Comparison of ENCODE assay signal across 23 cellular contexts in genomic region chr16:13429411-13429810, GRCh38.
"Had no signal": no experiment of that assay in that cellular context is flagged by ENCODE, and none has a peak within 500 bp of the region (broad histone marks: within the 10 kb centered on the region; RNA-seq: fewer than 3 reads in every experiment).

No MANE protein-coding gene starts in this region.

- H3K9me3 Mint-ChIP-seq: activated CD8-positive, alpha-beta T cell treated with anti-CD3 and anti-CD28 coated beads for 36 hours; activated naive CD4-positive, alpha-beta T cell treated with anti-CD3 and anti-CD28 coated beads, Interleukin-2, amount 50 U/mL, for 24 hours; stimulated activated naive B cell treated with anti-CD40 and anti-IgM and Interleukin-4, amounts not matched to agents 10 μg/mL and 1 μg/mL and 100 μg/mL, for 72 hours had no signal

- H3K27me3 ChIP-seq: foreskin keratinocyte, right lobe of liver, transverse colon had no signal

- H3K36me3 Mint-ChIP-seq: activated CD8-positive, alpha-beta memory T cell treated with anti-CD3 and anti-CD28 coated beads, Interleukin-2, amount 10 ng/mL, durations not matched to agents 7 days and 5 days; activated naive CD4-positive, alpha-beta T cell treated with anti-CD3 and anti-CD28 coated beads, Interleukin-2, amount 50 U/mL, for 24 hours; naive thymus-derived CD4-positive, alpha-beta T cell; stimulated activated naive B cell treated with anti-CD40 and anti-IgM and Interleukin-4, amounts not matched to agents 10 μg/mL and 1 μg/mL and 100 μg/mL, for 72 hours had no signal

- FAIRE-seq: colon, islet of Langerhans, urothelium cell line had no signal

- H3K27ac ChIP-seq: foreskin keratinocyte, right lobe of liver, transverse colon, VCaP had no signal

- H3K4me3 Mint-ChIP-seq: activated CD4-positive, alpha-beta T cell treated with anti-CD3 and anti-CD28 coated beads, Interleukin-2, amount 10 ng/mL, durations not matched to agents 7 days and 5 days; activated CD8-positive, alpha-beta memory T cell treated with anti-CD3 and anti-CD28 coated beads, Interleukin-2, amount 10 ng/mL, durations not matched to agents 7 days and 5 days; activated CD8-positive, alpha-beta T cell treated with anti-CD3 and anti-CD28 coated beads for 36 hours; activated naive CD4-positive, alpha-beta T cell treated with anti-CD3 and anti-CD28 coated beads, Interleukin-2, amount 50 U/mL, for 24 hours; central memory CD8-positive, alpha-beta T cell; naive thymus-derived CD4-positive, alpha-beta T cell; neural crest cell; stimulated activated naive B cell treated with anti-CD40 and anti-IgM and Interleukin-4, amounts not matched to agents 10 μg/mL and 1 μg/mL and 100 μg/mL, for 72 hours had no signal

- H3K4me1 ChIP-seq: foreskin keratinocyte, right lobe of liver, transverse colon had no signal

- H3K4me3 ChIP-seq: right lobe of liver, smooth muscle cell, transverse colon had no signal

- DNase-seq: activated CD4-positive, alpha-beta T cell treated with anti-CD3 and anti-CD28 coated beads, Interleukin-2, amount 10 ng/mL, durations not matched to agents 7 days and 5 days; activated CD8-positive, alpha-beta memory T cell treated with anti-CD3 and anti-CD28 coated beads, Interleukin-2, amount 10 ng/mL, durations not matched to agents 7 days and 5 days; activated CD8-positive, alpha-beta T cell treated with anti-CD3 and anti-CD28 coated beads for 36 hours; activated gamma-delta T cell treated with Interleukin-2 at 50 U/mL for 16 hours; anterior cingulate cortex; effector memory CD4-positive, alpha-beta T cell; left cardiac atrium; naive thymus-derived CD4-positive, alpha-beta T cell; posterior cingulate gyrus; right lobe of liver; stimulated activated CD4-positive, alpha-beta T cell treated with anti-CD3 and anti-CD28 coated beads, Interleukin-15, amount 100 ng/mL, for 24 hours; stimulated activated CD8-positive, alpha-beta memory T cell treated with anti-CD3 and anti-CD28 coated beads, Interleukin-4, amount 100 ng/mL, for 48 hours; stimulated activated naive B cell treated with anti-CD40 and anti-IgM and Interleukin-4, amounts not matched to agents 10 μg/mL and 1 μg/mL and 100 μg/mL, for 72 hours; transverse colon had no signal

- H3K4me2 ChIP-seq: smooth muscle cell had no signal

- H3K36me3 ChIP-seq: right lobe of liver, transverse colon had no signal

- H3K27me3 Mint-ChIP-seq: activated CD4-positive, alpha-beta T cell treated with anti-CD3 and anti-CD28 coated beads, Interleukin-2, amount 10 ng/mL, durations not matched to agents 7 days and 5 days; activated CD8-positive, alpha-beta memory T cell treated with anti-CD3 and anti-CD28 coated beads, Interleukin-2, amount 10 ng/mL, durations not matched to agents 7 days and 5 days; activated CD8-positive, alpha-beta T cell treated with anti-CD3 and anti-CD28 coated beads for 36 hours; activated naive CD4-positive, alpha-beta T cell treated with anti-CD3 and anti-CD28 coated beads, Interleukin-2, amount 50 U/mL, for 24 hours; central memory CD8-positive, alpha-beta T cell; stimulated activated naive B cell treated with anti-CD40 and anti-IgM and Interleukin-4, amounts not matched to agents 10 μg/mL and 1 μg/mL and 100 μg/mL, for 72 hours had no signal

- H3K27ac Mint-ChIP-seq: activated CD4-positive, alpha-beta T cell treated with anti-CD3 and anti-CD28 coated beads, Interleukin-2, amount 10 ng/mL, durations not matched to agents 7 days and 5 days; activated CD8-positive, alpha-beta memory T cell treated with anti-CD3 and anti-CD28 coated beads, Interleukin-2, amount 10 ng/mL, durations not matched to agents 7 days and 5 days; activated CD8-positive, alpha-beta T cell treated with anti-CD3 and anti-CD28 coated beads for 36 hours; activated naive CD4-positive, alpha-beta T cell treated with anti-CD3 and anti-CD28 coated beads, Interleukin-2, amount 50 U/mL, for 24 hours; naive thymus-derived CD4-positive, alpha-beta T cell; stimulated activated naive B cell treated with anti-CD40 and anti-IgM and Interleukin-4, amounts not matched to agents 10 μg/mL and 1 μg/mL and 100 μg/mL, for 72 hours had no signal

- H3K9me3 ChIP-seq: right lobe of liver, transverse colon had no signal

- H3K4me1 Mint-ChIP-seq: activated CD4-positive, alpha-beta T cell treated with anti-CD3 and anti-CD28 coated beads, Interleukin-2, amount 10 ng/mL, durations not matched to agents 7 days and 5 days; activated CD8-positive, alpha-beta memory T cell treated with anti-CD3 and anti-CD28 coated beads, Interleukin-2, amount 10 ng/mL, durations not matched to agents 7 days and 5 days; activated naive CD4-positive, alpha-beta T cell treated with anti-CD3 and anti-CD28 coated beads, Interleukin-2, amount 50 U/mL, for 24 hours; central memory CD8-positive, alpha-beta T cell; naive thymus-derived CD4-positive, alpha-beta T cell; neural crest cell had no signal
